ENCODE assay signal across 18 cellular contexts in genomic region chr1:209390764-209391163, GRCh38.
"Had no signal": no experiment of that assay in that cellular context is flagged by ENCODE, and none has a peak within 500 bp of the region (broad histone marks: within the 10 kb centered on the region; RNA-seq: fewer than 3 reads in every experiment).

No MANE protein-coding gene starts in this region.

- H3K4me1 Mint-ChIP-seq: immature natural killer cell, natural killer cell had no signal

- H3K27me3 ChIP-seq: esophagus muscularis mucosa, ovary had no signal

- H3K36me3 ChIP-seq: esophagus muscularis mucosa, ovary had no signal

- H3K4me1 ChIP-seq: esophagus muscularis mucosa had no signal

- H3K27ac ChIP-seq: esophagus muscularis mucosa, ovary had no signal

- H3K4me3 ChIP-seq: esophagus muscularis mucosa, ovary, smooth muscle cell had no signal

- FAIRE-seq: endometrium, kidney, urothelium cell line had no signal

- H3K27me3 Mint-ChIP-seq: type B pancreatic cell had no signal

- H3K9me3 Mint-ChIP-seq: mesothelial cell of epicardium had no signal

- H3K36me3 Mint-ChIP-seq: immature natural killer cell, mesothelial cell of epicardium, natural killer cell, type B pancreatic cell had no signal

- ATAC-seq: left lobe of liver, natural killer cell, right cardiac atrium had no signal

- H3K27ac Mint-ChIP-seq: immature natural killer cell, mesothelial cell of epicardium, natural killer cell, type B pancreatic cell had no signal

- H3K4me3 Mint-ChIP-seq: immature natural killer cell, mesothelial cell of epicardium, natural killer cell, neural crest cell, type B pancreatic cell had no signal

- H3K9me3 ChIP-seq: esophagus muscularis mucosa, ovary had no signal

- H3K4me2 ChIP-seq: smooth muscle cell had no signal

- DNase-seq: cortex of kidney; effector memory CD4-positive, alpha-beta T cell; foreskin fibroblast; immature natural killer cell; kidney; natural killer cell; ovary; right cardiac atrium; stimulated activated CD4-positive, alpha-beta T cell treated with anti-CD3 and anti-CD28 coated beads, Interleukin-2, amount 100 ng/mL, for 48 hours; stimulated activated naive CD4-positive, alpha-beta T cell treated with Interleukin-2 at 50 U/mL for 16 hours had no signal
